12 cellular contexts compared by ENCODE assay signal in genomic region chr17:79813826-79814623, GRCh38. TPM values are rescaled to one million over a fixed set of nuclear protein-coding genes. Genes with fewer than 3 reads are reported as not detected.
DNase-seq lines count a peak whose midpoint lies in the region; ATAC-seq and TF ChIP-seq lines count a peak whose summit lies in the region.
"Had no signal": no experiment of that assay in that cellular context is flagged by ENCODE, and none has a peak within 500 bp of the region (broad histone marks: within the 10 kb centered on the region; RNA-seq: fewer than 3 reads in every experiment).

No MANE protein-coding gene starts in this region.

- H3K27me3 ChIP-seq in BLaER1 treated with 17β-estradiol and CSF1 and Interleukin-3, amounts not matched to agents 10 nM and 100 nM: peaks cover 91 to 100% (median 100%) of the 10 kb centered on the region in 11 experiments

- H3K27me3 Mint-ChIP-seq in activated naive CD8-positive, alpha-beta T cell treated with anti-CD3 and anti-CD28 coated beads, Interleukin-2, amount 50 U/mL, for 24 hours: peaks cover 50% of the 10 kb centered on the region
- peaks cover 22 to 64% (median 41%) of the 10 kb centered on the region in 5 donors for H3K27me3 Mint-ChIP-seq in naive thymus-derived CD8-positive, alpha-beta T cell

- H3K27ac Mint-ChIP-seq in activated naive CD8-positive, alpha-beta T cell treated with anti-CD3 and anti-CD28 coated beads, Interleukin-2, amount 50 U/mL, for 24 hours: peak overlapping the region; percentile 46
- peak overlapping the region in 4 of 10 donors; percentile 29 to 66 (median 44) for H3K27ac Mint-ChIP-seq in naive thymus-derived CD8-positive, alpha-beta T cell

- POLR2A ChIA-PET in HEK293T (lab: Yijun Ruan, JAX): interaction anchor here (0.6 to 5.4 kb wide), 12 partner anchors 8 to 179 kb away, joined by 3 to 58 read pairs (median 4); partner anchors contain the start of genes CBX4 and CBX8
- POLR2A ChIA-PET in naive thymus-derived CD8-positive, alpha-beta T cell (lab: Charles Lee): interaction anchor here (0.9 to 8.5 kb wide), 4 partner anchors 10 to 27 kb away, joined by 3 to 90 read pairs (median 10); partner anchors contain the start of gene CBX4

- peak overlapping the region; percentile 62 to 94 (median 83) for H3K4me2 ChIP-seq in BLaER1 treated with 17β-estradiol and CSF1 and Interleukin-3, amounts not matched to agents 10 nM and 100 nM

- peak overlapping the region in 9 of 11 experiments; percentile 38 to 72 (median 54); a peak in 11 of 22 replicates for H3K27ac ChIP-seq in BLaER1 treated with 17β-estradiol and CSF1 and Interleukin-3, amounts not matched to agents 10 nM and 100 nM
- H3K27ac ChIP-seq: HL-60 had no signal

- H3K4me3 ChIP-seq in BLaER1 treated with 17β-estradiol and CSF1 and Interleukin-3, amounts not matched to agents 10 nM and 100 nM: peak overlapping the region; percentile 40 to 68 (median 54); a peak in 18 of 20 replicates
- H3K4me3 ChIP-seq: lung had no signal

- H4K20me1 ChIP-seq in BLaER1 treated with 17β-estradiol and CSF1 and Interleukin-3, amounts not matched to agents 10 nM and 100 nM: peaks cover 0 to 53% (median 35%) of the 10 kb centered on the region in 11 experiments; a peak in 19 of 22 replicates

- H3K4me1 Mint-ChIP-seq in activated naive CD8-positive, alpha-beta T cell treated with anti-CD3 and anti-CD28 coated beads, Interleukin-2, amount 50 U/mL, for 24 hours: peaks cover 27% of the 10 kb centered on the region
- H3K4me1 Mint-ChIP-seq in naive thymus-derived CD8-positive, alpha-beta T cell: peaks cover 14 to 37% (median 31%) of the 10 kb centered on the region in 4 donors

- DNase-seq in HEK293T (ENCODE audit: extremely low spot score): no peak
- DNase-seq in activated naive CD8-positive, alpha-beta T cell treated with anti-CD3 and anti-CD28 coated beads, Interleukin-2, amount 50 U/mL, for 24 hours: no peak
- no peak for DNase-seq in naive thymus-derived CD8-positive, alpha-beta T cell
- no peak for DNase-seq in activated effector memory CD4-positive, alpha-beta T cell treated with anti-CD3 and anti-CD28 coated beads, Interleukin-2, amount 50 U/mL, for 16 hours
- DNase-seq: activated CD4-positive, alpha-beta T cell treated with anti-CD3 and anti-CD28 coated beads, Interleukin-2, amount 50 U/mL, for 48 hours; NCI-H226 had no signal

- H3K4me3 Mint-ChIP-seq in activated naive CD8-positive, alpha-beta T cell treated with anti-CD3 and anti-CD28 coated beads, Interleukin-2, amount 50 U/mL, for 24 hours: peak overlapping the region; percentile 25
- peak overlapping the region; percentile 42 to 86 (median 70) for H3K4me3 Mint-ChIP-seq in naive thymus-derived CD8-positive, alpha-beta T cell

- peaks cover 22 to 56% (median 35%) of the 10 kb centered on the region in 10 experiments for H3K4me1 ChIP-seq in BLaER1 treated with 17β-estradiol and CSF1 and Interleukin-3, amounts not matched to agents 10 nM and 100 nM

- no peaks in the 10 kb centered on the region for H3K36me3 ChIP-seq in BLaER1 treated with 17β-estradiol and CSF1 and Interleukin-3, amounts not matched to agents 10 nM and 100 nM

- ATAC-seq in activated naive CD8-positive, alpha-beta T cell treated with anti-CD3 and anti-CD28 coated beads, Interleukin-2, amount 50 U/mL, for 24 hours: no peak
- ATAC-seq in naive thymus-derived CD8-positive, alpha-beta T cell: no peak
- ATAC-seq in esophagus mucosa (no peak), GM21515 (IDR thresholded peaks at IDR 0.05; ENCODE audit: unreplicated experiment) (no peak), HG03135 (IDR thresholded peaks at IDR 0.05; ENCODE audit: unreplicated experiment) (no peak)

- no peaks in the 10 kb centered on the region for H3K9me3 ChIP-seq in BLaER1 treated with 17β-estradiol and CSF1 and Interleukin-3, amounts not matched to agents 10 nM and 100 nM (replicated peaks in 1 of 11)

- no peaks in the 10 kb centered on the region for H3K36me3 Mint-ChIP-seq in activated naive CD8-positive, alpha-beta T cell treated with anti-CD3 and anti-CD28 coated beads, Interleukin-2, amount 50 U/mL, for 24 hours (ENCODE audit: low read depth)
- H3K36me3 Mint-ChIP-seq in naive thymus-derived CD8-positive, alpha-beta T cell: peaks cover 0 to 2% (median 0%) of the 10 kb centered on the region in 3 donors

- CTCF ChIA-PET in HEK293T (lab: Yijun Ruan, JAX): interaction anchor here (0.5 kb wide), 1 partner anchor 109 kb away, joined by 3 read pairs; no protein-coding TSS in a partner anchor

- peak overlapping the region; percentile 27 to 74 (median 54); a peak in 16 of 22 replicates for H3K9ac ChIP-seq in BLaER1 treated with 17β-estradiol and CSF1 and Interleukin-3, amounts not matched to agents 10 nM and 100 nM

- H3K9me3 Mint-ChIP-seq in activated naive CD8-positive, alpha-beta T cell treated with anti-CD3 and anti-CD28 coated beads, Interleukin-2, amount 50 U/mL, for 24 hours: no peaks in the 10 kb centered on the region
- peaks cover 0 to 2% (median 0%) of the 10 kb centered on the region in 9 donors for H3K9me3 Mint-ChIP-seq in naive thymus-derived CD8-positive, alpha-beta T cell

TF ChIP-seq in HEK293T, 16 proteins besides CTCF, POLR2A, EP300 and RAD21:
- no peak for TF ChIP-seq ZNF384 (IDR thresholded peaks at IDR 0.05)
- TF ChIP-seq PKNOX1 (IDR thresholded peaks at IDR 0.05): no peak
- peak; percentile 44; the same call in 1 of the 2 replicates for TF ChIP-seq FOXM1 (IDR thresholded peaks at IDR 0.05; ENCODE audit: borderline replicate concordance)
- no peak for TF ChIP-seq ELF4 (IDR thresholded peaks at IDR 0.05)
- no peak for TF ChIP-seq SUZ12 (IDR thresholded peaks at IDR 0.05)
- TF ChIP-seq CTBP1 (IDR thresholded peaks at IDR 0.05; ENCODE audit: borderline replicate concordance): no peak
- TF ChIP-seq BHLHE40 (IDR thresholded peaks at IDR 0.05; ENCODE audit: borderline replicate concordance): no peak

RNA-seq across cellular contexts. Expression of gene CBX8, which starts 17.1 kb away (rescaled TPM):
- total RNA-seq in naive thymus-derived CD8-positive, alpha-beta T cell: 1 to 10 TPM; 2.0 to 2.4 TPM
- polyA plus RNA-seq in naive thymus-derived CD8-positive, alpha-beta T cell: 1 to 10 TPM in 1 of 3 donors, under 1 TPM in 2; 0.13 to 1.4 (median 0.77) TPM
- 3.8 TPM for total RNA-seq in esophagus mucosa

RNA-seq across cellular contexts. Expression of gene CBX4, which starts 25.2 kb away (rescaled TPM):
- 10 to 100 TPM; 78.6 to 80.7 TPM for total RNA-seq in naive thymus-derived CD8-positive, alpha-beta T cell
- polyA plus RNA-seq in naive thymus-derived CD8-positive, alpha-beta T cell: 10 to 100 TPM in 1 of 3 donors, 1 to 10 TPM in 2; 4.3 to 16.0 (median 9.3) TPM
- total RNA-seq in esophagus mucosa: 25.2 TPM

RNA-seq across cellular contexts. Expression of gene CBX2, which starts 36.1 kb away (rescaled TPM):
- 1 to 10 TPM; 1.2 to 1.6 TPM for total RNA-seq in naive thymus-derived CD8-positive, alpha-beta T cell
- polyA plus RNA-seq in naive thymus-derived CD8-positive, alpha-beta T cell: under 1 TPM; 0.16 to 0.60 (median 0.46) TPM
- 3.8 TPM for total RNA-seq in esophagus mucosa
